In the genomic region with DNA sequence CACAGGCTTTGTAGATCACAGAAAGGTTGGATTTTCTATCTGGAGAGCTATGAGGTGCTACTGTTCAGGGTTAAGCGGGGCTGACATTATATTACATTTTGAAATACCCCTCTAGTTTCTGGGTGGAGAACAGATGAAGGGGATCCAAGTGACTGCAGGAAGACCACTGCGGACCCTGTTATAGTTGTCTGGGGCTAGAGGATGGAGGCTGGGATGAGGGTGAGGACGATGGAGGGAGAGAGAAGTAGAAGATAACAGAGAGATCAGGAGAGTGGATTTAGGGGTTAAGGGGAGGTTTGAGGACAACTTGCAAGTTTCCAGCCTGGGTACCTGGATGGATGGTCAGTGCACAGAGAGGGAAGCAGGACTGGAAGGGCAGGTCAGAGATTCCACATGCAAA, we compare ENCODE assay signal across 1 cellular context.
TF ChIP-seq lines count a peak whose summit lies in the region.

No MANE protein-coding gene starts in this region.

TF ChIP-seq in IMR-90, 13 proteins besides CTCF, POLR2A, EP300 and RAD21 (continued from another document):
- TF ChIP-seq MAZ (IDR thresholded peaks at IDR 0.05; ENCODE audit: borderline replicate concordance, low read depth, low read length): no peak
- no peak for TF ChIP-seq MXI1 (IDR thresholded peaks at IDR 0.05; ENCODE audit: borderline replicate concordance, low read depth, low read length)
- no peak for TF ChIP-seq SMC3 (IDR thresholded peaks at IDR 0.05; ENCODE audit: low read depth, low read length)
- TF ChIP-seq CHD1 (IDR thresholded peaks at IDR 0.05; ENCODE audit: low read depth, low read length): no peak
- TF ChIP-seq MAFK (IDR thresholded peaks at IDR 0.05; ENCODE audit: low read depth, low read length): no peak
- no peak for TF ChIP-seq FOS (IDR thresholded peaks at IDR 0.05; ENCODE audit: low read depth, low read length)
- TF ChIP-seq ELK1 (IDR thresholded peaks at IDR 0.05; ENCODE audit: borderline replicate concordance, low read depth, low read length): no peak
- TF ChIP-seq, protein P1, sequence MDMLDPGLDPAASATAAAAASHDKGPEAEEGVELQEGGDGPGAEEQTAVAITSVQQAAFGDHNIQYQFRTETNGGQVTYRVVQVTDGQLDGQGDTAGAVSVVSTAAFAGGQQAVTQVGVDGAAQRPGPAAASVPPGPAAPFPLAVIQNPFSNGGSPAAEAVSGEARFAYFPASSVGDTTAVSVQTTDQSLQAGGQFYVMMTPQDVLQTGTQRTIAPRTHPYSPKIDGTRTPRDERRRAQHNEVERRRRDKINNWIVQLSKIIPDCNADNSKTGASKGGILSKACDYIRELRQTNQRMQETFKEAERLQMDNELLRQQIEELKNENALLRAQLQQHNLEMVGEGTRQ (IDR thresholded peaks at IDR 0.05; ENCODE audit: low read depth, low read length): no peak
- no peak for TF ChIP-seq RFX5 (IDR thresholded peaks at IDR 0.05; ENCODE audit: low read depth, low read length)
- TF ChIP-seq NFE2L2 (IDR thresholded peaks at IDR 0.05; ENCODE audit: low read depth, low read length): no peak
- no peak for TF ChIP-seq BHLHE40 (IDR thresholded peaks at IDR 0.05; ENCODE audit: low read depth, low read length)
